ENCODE assay signal across 8 cellular contexts in genomic region chr20:53593466-53594007, GRCh38. TPM values are rescaled to one million over a fixed set of nuclear protein-coding genes. Genes with fewer than 3 reads are reported as not detected.
DNase-seq lines count a peak whose midpoint lies in the region; ATAC-seq and TF ChIP-seq lines count a peak whose summit lies in the region.
"Not testable (repeated sequence)": the region's sequence is repeated elsewhere in the genome, so short reads cannot be mapped to it uniquely, and the experiment has no call there.

Gene ZNF217 (minus strand): TSS chr20:53593839. CDS start chr20:53582826, 11,013 bp downstream.

- H3K9me3 ChIP-seq in mammary epithelial cell (replicated peaks; ENCODE audit: insufficient read depth, low read length); psoas muscle; uterus: not testable (repeated sequence)

- TSS peak; percentile 22 for BruUV-seq in mammary epithelial cell (replicated peaks; lab: Mats Ljungman, UMichigan)

- not testable (repeated sequence) for H3K27me3 Mint-ChIP-seq in activated CD4-positive, alpha-beta T cell treated with anti-CD3 and anti-CD28 coated beads for 36 hours

- peak within 1 kb of the TSS; percentile 72 for H2AFZ ChIP-seq in mammary epithelial cell (ENCODE audit: low read depth, low read length)

- intact Hi-C loops in activated CD4-positive, alpha-beta T cell treated with anti-CD3 and anti-CD28 coated beads for 36 hours (cut with DNase I, micrococcal nuclease): loop anchor here (1.0 to 5.0 kb wide), 5 partner anchors 15 to 159 kb away; no protein-coding TSS in a partner anchor
- intact Hi-C loops in mammary epithelial cell (cut with micrococcal nuclease): loop anchor here (2.0 to 5.0 kb wide), 5 partner anchors 15 to 324 kb away; no protein-coding TSS in a partner anchor
- intact Hi-C loops in psoas muscle (cut with DNase I); uterus (cut with DNase I; ENCODE audit: low total_unique reads): not testable (repeated sequence)

- peak within 1 kb of the TSS; percentile 97 for H3K4me3 Mint-ChIP-seq in activated CD4-positive, alpha-beta T cell treated with anti-CD3 and anti-CD28 coated beads for 36 hours

- ATAC-seq in GM18511 (IDR thresholded peaks at IDR 0.05; ENCODE audit: unreplicated experiment) (peak; percentile 33), HG02970 (IDR thresholded peaks at IDR 0.05; ENCODE audit: low FRiP score, unreplicated experiment) (peak; percentile 25), psoas muscle (peak; percentile 35 to 58 (median 46))
- ATAC-seq in activated CD4-positive, alpha-beta T cell treated with anti-CD3 and anti-CD28 coated beads for 36 hours: peak; percentile 30

- H3K27ac Mint-ChIP-seq in activated CD4-positive, alpha-beta T cell treated with anti-CD3 and anti-CD28 coated beads for 36 hours: peak within 1 kb of the TSS; percentile 99

- peaks cover 44% of the 10 kb centered on the region for H3K4me1 Mint-ChIP-seq in activated CD4-positive, alpha-beta T cell treated with anti-CD3 and anti-CD28 coated beads for 36 hours

- H3K4me3 ChIP-seq in mammary epithelial cell (replicated peaks in 1 of 3; ENCODE audit: insufficient read depth in 1 of 3, low read depth in 2 of 3, low read length in 3 of 3) (peak within 1 kb of the TSS; percentile 67 to 86 (median 83)), iPS-11a (ENCODE audit: low read depth, low read length) (peak within 1 kb of the TSS; percentile 80), psoas muscle (peak within 1 kb of the TSS; percentile 86), uterus (peak within 1 kb of the TSS; percentile 79 to 85)

- H3K9ac ChIP-seq in mammary epithelial cell (ENCODE audit: insufficient read depth, low read length): peak within 1 kb of the TSS; percentile 90

- not testable (repeated sequence) for H3K27me3 ChIP-seq in mammary epithelial cell (ENCODE audit: insufficient read depth, low read length); psoas muscle (ENCODE audit: insufficient read depth in 3 of 3, low read length in 2 of 3); uterus

- peak in 1 of 2 donors; percentile 22 for TF ChIP-seq POLR2A in uterus (IDR thresholded peaks at IDR 0.05)

- TF ChIP-seq CTCF in mammary epithelial cell (conservative IDR thresholded peaks at IDR 0.05 in 1 of 2, IDR thresholded peaks at IDR 0.05 in 1 of 2; ENCODE audit: extremely low read depth in 1 of 2, insufficient read depth in 1 of 2, low read depth in 1 of 2, low read length in 2 of 2); psoas muscle (IDR thresholded peaks at IDR 0.05); uterus (IDR thresholded peaks at IDR 0.05): not testable (repeated sequence)

- H3K4me2 ChIP-seq in mammary epithelial cell (ENCODE audit: insufficient read depth, low read depth, low read length): peak within 1 kb of the TSS; percentile 90

- in situ Hi-C loops in mammary epithelial cell (cut with MboI; ENCODE audit: low sequenced_read_pairs in 2 of 2): loop anchor here in 1 of 2 donors (25.0 kb wide), 1 partner anchor 594 kb away; no protein-coding TSS in a partner anchor

- not testable (repeated sequence) for H3K9me3 Mint-ChIP-seq in activated CD4-positive, alpha-beta T cell treated with anti-CD3 and anti-CD28 coated beads for 36 hours (ENCODE audit: low read depth)

- H3K27ac ChIP-seq in mammary epithelial cell (ENCODE audit: insufficient read depth, low read depth, low read length): peak within 1 kb of the TSS; percentile 95
- peak within 1 kb of the TSS; percentile 92 for H3K27ac ChIP-seq in psoas muscle
- peak within 1 kb of the TSS; percentile 97 to 100 for H3K27ac ChIP-seq in uterus

- H3K4me1 ChIP-seq in mammary epithelial cell (ENCODE audit: insufficient read depth, low read length): peaks cover 24% of the 10 kb centered on the region
- H3K4me1 ChIP-seq in psoas muscle, uterus: not testable (repeated sequence)

- peak; percentile 66 for DNase-seq in NCI-H226
- DNase-seq in activated CD4-positive, alpha-beta T cell treated with anti-CD3 and anti-CD28 coated beads for 36 hours: peak; percentile 88
- peak; percentile 58 for DNase-seq in mammary epithelial cell
- peak; percentile 79 to 84 for DNase-seq in psoas muscle
- peak; percentile 72 to 78 for DNase-seq in uterus

- H4K20me1 ChIP-seq in mammary epithelial cell (ENCODE audit: insufficient read depth, low read length): not testable (repeated sequence)

- WGBS in mammary epithelial cell (ENCODE audit: low coverage, missing lambda C conversion rate): 0% methylated on average over 4 of the region's 66 CpGs
- 0 to 3% (median 1%) methylated on average over 21 to 64 of the region's 66 CpGs for WGBS in psoas muscle, 3 donors

- dilution Hi-C loops in mammary epithelial cell (cut with HindIII; ENCODE audit: low sequenced_read_pairs): loop anchor here (25.0 kb wide), 1 partner anchor 169 kb away; no protein-coding TSS in a partner anchor

- H3K79me2 ChIP-seq in mammary epithelial cell (ENCODE audit: insufficient read depth, low read length): peaks cover 51% of the 10 kb centered on the region

- CTCF ChIA-PET in activated CD4-positive, alpha-beta T cell treated with anti-CD3 and anti-CD28 coated beads for 36 hours (lab: Charles Lee): interaction anchor here (1.2 kb wide), 1 partner anchor 14 kb away, joined by 3 read pairs; no protein-coding TSS in a partner anchor
- CTCF ChIA-PET in mammary epithelial cell (lab: Charles Lee; ENCODE audit: low non-redundant PET): interaction anchor here (0.6 kb wide), 1 partner anchor 142 kb away, joined by 4 read pairs; no protein-coding TSS in a partner anchor

- H3K36me3 Mint-ChIP-seq in activated CD4-positive, alpha-beta T cell treated with anti-CD3 and anti-CD28 coated beads for 36 hours (ENCODE audit: low read depth): not testable (repeated sequence)

- H3K36me3 ChIP-seq in mammary epithelial cell (ENCODE audit: insufficient read depth, low read length); psoas muscle (ENCODE audit: insufficient read depth in 1 of 2, low read depth in 1 of 2); uterus: not testable (repeated sequence)

- POLR2A ChIA-PET in activated CD4-positive, alpha-beta T cell treated with anti-CD3 and anti-CD28 coated beads for 36 hours (lab: Charles Lee): interaction anchor here (0.6 to 1.6 kb wide), 3 partner anchors 29 to 322 kb away, joined by 3 to 5 read pairs (median 4); no protein-coding TSS in a partner anchor

RNA-seq across cellular contexts. Expression of gene ZNF217, which starts in this region (rescaled TPM):
- 10 to 100 TPM; 41.5 to 45.6 TPM for total RNA-seq in activated CD4-positive, alpha-beta T cell treated with anti-CD3 and anti-CD28 coated beads for 36 hours
- total RNA-seq in mammary epithelial cell (10 to 100 TPM; 30.8 to 39.8 TPM), psoas muscle (1 to 10 TPM; 4.0 to 8.1 (median 6.1) TPM), uterus (10 to 100 TPM in 3 of 4 donors, 1 to 10 TPM in 1; 7.4 to 37.8 (median 18.4) TPM)
- polyA plus RNA-seq in mammary epithelial cell (8.7 TPM), psoas muscle (1 to 10 TPM; 1.7 to 4.3 (median 2.6) TPM)
- 63.7 TPM for polyA minus RNA-seq in mammary epithelial cell

Comparison
In these comparisons a context has a peak if more than half of its experiments do, and no peak if none do; other contexts are left out.
1. Peak in every context shown above with its lines: DNase-seq, ATAC-seq, H3K4me3 ChIP-seq and H3K27ac ChIP-seq.